In genomic region chrX:139126493-139126892, GRCh38 we compare ENCODE assay signal across 8 cellular contexts.
DNase-seq lines count a peak whose midpoint lies in the region; ATAC-seq and TF ChIP-seq lines count a peak whose summit lies in the region.

No MANE protein-coding gene starts in this region.

- H3K36me3 ChIP-seq in SK-N-MC (ENCODE audit: insufficient read depth, low read length) (no peaks in the 10 kb centered on the region), right lobe of liver (no peaks in the 10 kb centered on the region), tibial artery (no peaks in the 10 kb centered on the region)

- H3K9ac ChIP-seq in SK-N-MC (ENCODE audit: insufficient read length), result no peak overlapping the region

- H3K4me3 ChIP-seq in SK-N-MC (no peak overlapping the region), right lobe of liver (no peak overlapping the region), lower leg skin (ENCODE audit: low read depth, poor library complexity, severe bottlenecking) (no peak overlapping the region), tibial artery (no peak overlapping the region)

- H3K9me3 ChIP-seq in SK-N-MC (ENCODE audit: low read depth, low read length), result no peaks in the 10 kb centered on the region
- no peaks in the 10 kb centered on the region for H3K9me3 ChIP-seq in right lobe of liver
- no peaks in the 10 kb centered on the region for H3K9me3 ChIP-seq in tibial artery

- no peak for TF ChIP-seq POLR2A in right lobe of liver (IDR thresholded peaks at IDR 0.05)
- TF ChIP-seq POLR2A in lower leg skin (IDR thresholded peaks at IDR 0.05), result no peak

- DNase-seq in ACHN (peak; percentile 34), SK-N-MC (ENCODE audit: low read depth, low spot score) (peak; percentile 5), right lobe of liver (peak in 1 of 3 donors; percentile 53), lower leg skin (ENCODE audit: low spot score in 2 of 2) (no peak), tibial artery (no peak), NCI-H226 (no peak)

- in situ Hi-C loops in ACHN (cut with HindIII; ENCODE audit: low pct_ligation_motif_present, low pct_unique_long_range_greater_than_20kb, low sequenced_read_pairs), result no loop called here

- H3K27me3 ChIP-seq in right lobe of liver, result no peaks in the 10 kb centered on the region
- H3K27me3 ChIP-seq in tibial artery, result no peaks in the 10 kb centered on the region

- TF ChIP-seq CTCF in right lobe of liver (IDR thresholded peaks at IDR 0.05), result peak; percentile 54 to 69 (median 63)
- no peak for TF ChIP-seq CTCF in lower leg skin (IDR thresholded peaks at IDR 0.05)
- no peak for TF ChIP-seq CTCF in tibial artery (IDR thresholded peaks at IDR 0.05)

- H3K27ac ChIP-seq in SK-N-MC (no peak overlapping the region), right lobe of liver (no peak overlapping the region), tibial artery (no peak overlapping the region)

- H3K4me1 ChIP-seq in right lobe of liver (no peaks in the 10 kb centered on the region), tibial artery (no peaks in the 10 kb centered on the region)

- 29% methylated on average over 1 of the region's 2 CpGs for WGBS in right lobe of liver (ENCODE audit: insufficient coverage, low coverage, low lambda C conversion rate, missing lambda C conversion rate)
- 8 to 13% methylated on average over 2 of the region's 2 CpGs for WGBS in lower leg skin, 2 donors

- ATAC-seq in GM18499 (IDR thresholded peaks at IDR 0.05; ENCODE audit: insufficient read depth, unreplicated experiment) (peak; percentile 45), HG03095 (IDR thresholded peaks at IDR 0.05; ENCODE audit: unreplicated experiment) (peak; percentile 87), right lobe of liver (peak; percentile 86 to 97 (median 92))

- intact Hi-C loops in right lobe of liver (cut with DNase I), result no loop called here
- intact Hi-C loops in lower leg skin (cut with DNase I; ENCODE audit: low total_unique reads), result no loop called here
- intact Hi-C loops in tibial artery (cut with DNase I; ENCODE audit: low total_unique reads), result no loop called here

Comparison
In these comparisons a context has a peak if more than half of its experiments do, and no peak if none do; other contexts are left out.
1. DNase-seq: peak in ACHN (single experiment) and SK-N-MC (single experiment); none in lower leg skin (0 of 2), tibial artery (0 of 2) and NCI-H226 (single experiment).
2. CTCF ChIP-seq: peak in right lobe of liver (4 of 4); none in lower leg skin (0 of 3) and tibial artery (0 of 2).
3. Peak in every context shown above with its lines, with median percentiles within 50 percentile points of each other: ATAC-seq.